Comparison of ENCODE assay signal across 39 cellular contexts in the genomic region with DNA sequence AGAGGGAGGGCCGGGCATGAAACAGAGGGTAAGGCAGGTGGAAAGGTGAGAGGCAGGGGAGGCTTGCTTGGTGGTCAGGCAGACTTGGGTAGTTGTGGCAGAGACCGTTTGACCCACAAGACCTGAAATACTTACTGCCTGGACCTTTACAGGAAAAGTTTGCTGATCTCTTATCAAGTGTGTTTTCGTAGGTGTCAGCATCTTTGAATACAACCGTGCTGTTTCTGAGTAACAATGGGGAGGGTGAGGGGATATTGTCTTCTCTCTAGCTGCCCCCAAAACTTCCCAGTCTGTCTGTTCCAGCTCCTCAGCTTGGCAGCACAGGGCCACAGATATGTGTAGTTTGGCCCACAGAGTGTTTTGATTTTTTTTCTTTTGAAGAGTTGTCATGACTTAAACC.
"Had no signal": no experiment of that assay in that cellular context is flagged by ENCODE, and none has a peak within 500 bp of the region (broad histone marks: within the 10 kb centered on the region; RNA-seq: fewer than 3 reads in every experiment).

No MANE protein-coding gene starts in this region.

- H3K27ac Mint-ChIP-seq: activated naive CD4-positive, alpha-beta T cell treated with anti-CD3 and anti-CD28 coated beads for 36 hours; activated naive CD4-positive, alpha-beta T cell treated with anti-CD3 and anti-CD28 coated beads, Interleukin-2, amount 10 ng/mL, durations not matched to agents 7 days and 5 days; activated naive CD4-positive, alpha-beta T cell treated with anti-CD3 and anti-CD28 coated beads, Interleukin-2, amount 50 U/mL, for 24 hours; activated naive CD4-positive, alpha-beta T cell treated with anti-CD3 and anti-CD28 coated beads, Interleukin-2, amount 50 U/mL, for 72 hours; activated naive CD8-positive, alpha-beta T cell; activated naive CD8-positive, alpha-beta T cell treated with anti-CD3 and anti-CD28 coated beads for 36 hours; activated naive CD8-positive, alpha-beta T cell treated with anti-CD3 and anti-CD28 coated beads, Interleukin-2, amount 10 ng/mL, durations not matched to agents 7 days and 5 days; activated naive CD8-positive, alpha-beta T cell treated with anti-CD3 and anti-CD28 coated beads, Interleukin-2, amount 50 U/mL, for 24 hours; activated T-cell treated with anti-CD3 and anti-CD28 coated beads, Interleukin-2, amount 50 U/mL, for 24 hours; activated T-cell treated with anti-CD3 and anti-CD28 coated beads, Interleukin-2, amount 50 U/mL, for 72 hours; activated T-helper 1 cell treated with anti-CD3 and anti-CD28 coated beads, Interleukin-12 subunit alpha, Interleukin-12 subunit beta, Interleukin-2, Interleukin-4 antibody, amounts not matched to agents 30 ng/mL and 10 ng/mL and 1 ng/mL, durations not matched to agents 14 hours and 24 hours and 36 hours; activated T-helper 17 cell treated with anti-CD3 and anti-CD28 coated beads, Interleukin-2, amount 50 U/mL, for 72 hours; activated T-helper 2 cell treated with anti-CD3 and anti-CD28 coated beads, Interferon-gamma antibody, Interleukin-2, Interleukin-4, amounts not matched to agents 10 μg/mL and 5 μg/mL and 100 μg/mL, durations not matched to agents 14 hours and 24 hours and 36 hours; brain had no signal

- H3K27me3 Mint-ChIP-seq: activated naive CD4-positive, alpha-beta T cell treated with anti-CD3 and anti-CD28 coated beads, Interleukin-2, amount 10 ng/mL, durations not matched to agents 7 days and 5 days; activated naive CD4-positive, alpha-beta T cell treated with anti-CD3 and anti-CD28 coated beads, Interleukin-2, amount 50 U/mL, for 24 hours; activated naive CD8-positive, alpha-beta T cell treated with anti-CD3 and anti-CD28 coated beads for 36 hours; activated naive CD8-positive, alpha-beta T cell treated with anti-CD3 and anti-CD28 coated beads, Interleukin-2, amount 10 ng/mL, durations not matched to agents 7 days and 5 days; activated naive CD8-positive, alpha-beta T cell treated with anti-CD3 and anti-CD28 coated beads, Interleukin-2, amount 50 U/mL, for 24 hours; central memory CD8-positive, alpha-beta T cell had no signal

- H3K27me3 ChIP-seq: adrenal gland, ascending aorta, body of pancreas, brain microvascular endothelial cell, breast epithelium, cardiac muscle cell had no signal

- H3K36me3 ChIP-seq: adrenal gland, ascending aorta, brain microvascular endothelial cell, breast epithelium, cardiac muscle cell had no signal

- H3K36me3 Mint-ChIP-seq: activated naive CD4-positive, alpha-beta T cell treated with anti-CD3 and anti-CD28 coated beads, Interleukin-2, amount 10 ng/mL, durations not matched to agents 7 days and 5 days; activated naive CD4-positive, alpha-beta T cell treated with anti-CD3 and anti-CD28 coated beads, Interleukin-2, amount 50 U/mL, for 24 hours; activated naive CD8-positive, alpha-beta T cell; activated naive CD8-positive, alpha-beta T cell treated with anti-CD3 and anti-CD28 coated beads for 36 hours; activated naive CD8-positive, alpha-beta T cell treated with anti-CD3 and anti-CD28 coated beads, Interleukin-2, amount 10 ng/mL, durations not matched to agents 7 days and 5 days; brain had no signal

- FAIRE-seq: astrocyte, bronchial epithelial cell had no signal

- H3K4me3 ChIP-seq: adrenal gland, ascending aorta, body of pancreas, breast epithelium, cardiac muscle cell had no signal

- H3K9me3 Mint-ChIP-seq: activated naive CD4-positive, alpha-beta T cell treated with anti-CD3 and anti-CD28 coated beads for 36 hours; activated naive CD4-positive, alpha-beta T cell treated with anti-CD3 and anti-CD28 coated beads, Interleukin-2, amount 10 ng/mL, durations not matched to agents 7 days and 5 days; activated naive CD4-positive, alpha-beta T cell treated with anti-CD3 and anti-CD28 coated beads, Interleukin-2, amount 50 U/mL, for 24 hours; activated naive CD8-positive, alpha-beta T cell treated with anti-CD3 and anti-CD28 coated beads for 36 hours; activated naive CD8-positive, alpha-beta T cell treated with anti-CD3 and anti-CD28 coated beads, Interleukin-2, amount 10 ng/mL, durations not matched to agents 7 days and 5 days; activated T-helper 1 cell treated with anti-CD3 and anti-CD28 coated beads, Interleukin-12 subunit alpha, Interleukin-12 subunit beta, Interleukin-2, Interleukin-4 antibody, amounts not matched to agents 30 ng/mL and 10 ng/mL and 1 ng/mL, durations not matched to agents 14 hours and 24 hours and 36 hours; activated T-helper 2 cell treated with anti-CD3 and anti-CD28 coated beads, Interferon-gamma antibody, Interleukin-2, Interleukin-4, amounts not matched to agents 10 μg/mL and 5 μg/mL and 100 μg/mL, durations not matched to agents 14 hours and 24 hours and 36 hours; central memory CD8-positive, alpha-beta T cell had no signal

- H3K4me3 Mint-ChIP-seq: activated naive CD4-positive, alpha-beta T cell treated with anti-CD3 and anti-CD28 coated beads for 36 hours; activated naive CD4-positive, alpha-beta T cell treated with anti-CD3 and anti-CD28 coated beads, Interleukin-2, amount 10 ng/mL, durations not matched to agents 7 days and 5 days; activated naive CD4-positive, alpha-beta T cell treated with anti-CD3 and anti-CD28 coated beads, Interleukin-2, amount 50 U/mL, for 24 hours; activated naive CD8-positive, alpha-beta T cell; activated naive CD8-positive, alpha-beta T cell treated with anti-CD3 and anti-CD28 coated beads for 36 hours; activated naive CD8-positive, alpha-beta T cell treated with anti-CD3 and anti-CD28 coated beads, Interleukin-2, amount 10 ng/mL, durations not matched to agents 7 days and 5 days; activated naive CD8-positive, alpha-beta T cell treated with anti-CD3 and anti-CD28 coated beads, Interleukin-2, amount 50 U/mL, for 24 hours; activated T-cell treated with anti-CD3 and anti-CD28 coated beads, Interleukin-2, amount 50 U/mL, for 24 hours; activated T-cell treated with anti-CD3 and anti-CD28 coated beads, Interleukin-2, amount 50 U/mL, for 4 hours; activated T-cell treated with anti-CD3 and anti-CD28 coated beads, Interleukin-2, amount 50 U/mL, for 72 hours; activated T-helper 1 cell treated with anti-CD3 and anti-CD28 coated beads, Interleukin-12 subunit alpha, Interleukin-12 subunit beta, Interleukin-2, Interleukin-4 antibody, amounts not matched to agents 30 ng/mL and 10 ng/mL and 1 ng/mL, durations not matched to agents 14 hours and 24 hours and 36 hours; activated T-helper 17 cell treated with anti-CD3 and anti-CD28 coated beads, Interleukin-2, amount 50 U/mL, for 72 hours; brain; central memory CD8-positive, alpha-beta T cell had no signal

- H3K27ac ChIP-seq: adrenal gland, ascending aorta, body of pancreas, brain microvascular endothelial cell, breast epithelium, cardiac muscle cell had no signal

- H3K4me1 ChIP-seq: adrenal gland, ascending aorta, body of pancreas, breast epithelium had no signal

- ATAC-seq: activated naive CD4-positive, alpha-beta T cell treated with anti-CD3 and anti-CD28 coated beads, Interleukin-2, amount 50 U/mL, for 72 hours; activated naive CD8-positive, alpha-beta T cell treated with anti-CD3 and anti-CD28 coated beads, Interleukin-2, amount 50 U/mL, for 24 hours; activated T-cell treated with anti-CD3 and anti-CD28 coated beads, Interleukin-2, amount 50 U/mL, for 4 hours; activated T-cell treated with anti-CD3 and anti-CD28 coated beads, Interleukin-2, amount 50 U/mL, for 72 hours; activated T-helper 17 cell treated with anti-CD3 and anti-CD28 coated beads, Interleukin-2, amount 50 U/mL, for 72 hours; body of pancreas had no signal

- H3K9me3 ChIP-seq: adrenal gland, ascending aorta, body of pancreas, breast epithelium had no signal

- DNase-seq: activated effector memory CD4-positive, alpha-beta T cell treated with anti-CD3 and anti-CD28 coated beads, Interleukin-2, amount 50 U/mL, for 16 hours; activated effector memory CD4-positive, alpha-beta T cell treated with Interleukin-2 at 50 U/mL for 16 hours; activated gamma-delta T cell; activated gamma-delta T cell treated with Interleukin-2 at 50 U/mL for 16 hours; activated naive CD4-positive, alpha-beta T cell; activated naive CD4-positive, alpha-beta T cell treated with anti-CD3 and anti-CD28 coated beads for 36 hours; activated naive CD4-positive, alpha-beta T cell treated with anti-CD3 and anti-CD28 coated beads, Interleukin-2, amount 10 ng/mL, durations not matched to agents 7 days and 5 days; activated naive CD4-positive, alpha-beta T cell treated with anti-CD3 and anti-CD28 coated beads, Interleukin-2, amount 50 U/mL, for 16 hours; activated naive CD4-positive, alpha-beta T cell treated with Interleukin-2 at 50 U/mL for 16 hours; activated naive CD8-positive, alpha-beta T cell treated with anti-CD3 and anti-CD28 coated beads for 36 hours; activated naive CD8-positive, alpha-beta T cell treated with anti-CD3 and anti-CD28 coated beads, Interleukin-2, amount 10 ng/mL, durations not matched to agents 7 days and 5 days; activated naive CD8-positive, alpha-beta T cell treated with anti-CD3 and anti-CD28 coated beads, Interleukin-2, amount 50 U/mL, for 24 hours; activated T-cell treated with anti-CD3 and anti-CD28 coated beads, Interleukin-2, amount 50 U/mL, for 24 hours; activated T-cell treated with anti-CD3 and anti-CD28 coated beads, Interleukin-2, amount 50 U/mL, for 4 hours; activated T-cell treated with anti-CD3 and anti-CD28 coated beads, Interleukin-2, amount 50 U/mL, for 48 hours; activated T-cell treated with anti-CD3 and anti-CD28 coated beads, Interleukin-2, amount 50 U/mL, for 72 hours; adrenal gland; amniotic stem cell; amygdala; anterior cingulate cortex; aorta; body of pancreas; brain microvascular endothelial cell; caudate nucleus; central memory CD4-positive, alpha-beta T cell; cerebellar nuclear complex had no signal

- H3K4me1 Mint-ChIP-seq: activated naive CD4-positive, alpha-beta T cell treated with anti-CD3 and anti-CD28 coated beads, Interleukin-2, amount 10 ng/mL, durations not matched to agents 7 days and 5 days; activated naive CD4-positive, alpha-beta T cell treated with anti-CD3 and anti-CD28 coated beads, Interleukin-2, amount 50 U/mL, for 24 hours; activated naive CD8-positive, alpha-beta T cell treated with anti-CD3 and anti-CD28 coated beads for 36 hours; activated naive CD8-positive, alpha-beta T cell treated with anti-CD3 and anti-CD28 coated beads, Interleukin-2, amount 10 ng/mL, durations not matched to agents 7 days and 5 days; activated naive CD8-positive, alpha-beta T cell treated with anti-CD3 and anti-CD28 coated beads, Interleukin-2, amount 50 U/mL, for 24 hours; activated T-helper 17 cell treated with anti-CD3 and anti-CD28 coated beads, Interleukin-2, amount 50 U/mL, for 72 hours; brain; central memory CD8-positive, alpha-beta T cell had no signal
